ENCODE assay signal across 9 cellular contexts in genomic region chr11:75142714-75143419, GRCh38. TPM values are rescaled to one million over a fixed set of nuclear protein-coding genes. Genes with fewer than 3 reads are reported as not detected.
DNase-seq lines count a peak whose midpoint lies in the region; ATAC-seq and TF ChIP-seq lines count a peak whose summit lies in the region.
"Had no signal": no experiment of that assay in that cellular context is flagged by ENCODE, and none has a peak within 500 bp of the region (broad histone marks: within the 10 kb centered on the region; RNA-seq: fewer than 3 reads in every experiment).

No MANE protein-coding gene starts in this region.

- H3K9me3 ChIP-seq in fibroblast of lung (ENCODE audit: control insufficient read depth, insufficient read depth, low read depth, low read length): no peaks in the 10 kb centered on the region

- no peaks in the 10 kb centered on the region for H3K79me2 ChIP-seq in fibroblast of lung (ENCODE audit: control insufficient read depth, insufficient read depth, low read length)

- peaks cover 10% of the 10 kb centered on the region for H3K4me1 Mint-ChIP-seq in neural crest cell

- H4K20me1 ChIP-seq in fibroblast of lung (ENCODE audit: control insufficient read depth, extremely low read depth, insufficient read depth, low read length): no peaks in the 10 kb centered on the region

- H3K27ac ChIP-seq in fibroblast of lung (ENCODE audit: insufficient read depth, low read length): no peak overlapping the region
- H3K27ac ChIP-seq: 22Rv1 had no signal

- H3K4me3 Mint-ChIP-seq in neural crest cell: no peak overlapping the region

- H3K36me3 Mint-ChIP-seq in neural crest cell (ENCODE audit: low read depth): no peaks in the 10 kb centered on the region

- peak overlapping the region; percentile 72 for H2AFZ ChIP-seq in fibroblast of lung (ENCODE audit: low read length)

- no peak overlapping the region for H3K4me3 ChIP-seq in fibroblast of lung (replicated peaks in 1 of 4; ENCODE audit: control extremely low read depth in 1 of 4, insufficient read depth in 1 of 4, low read depth in 3 of 4, low read length in 4 of 4)

- no peaks in the 10 kb centered on the region for H3K9me3 Mint-ChIP-seq in neural crest cell

- no peak for TF ChIP-seq CTCF in fibroblast of lung (conservative IDR thresholded peaks at IDR 0.05 in 1 of 2, IDR thresholded peaks at IDR 0.05 in 1 of 2; ENCODE audit: low read depth in 1 of 2, low read length in 2 of 2)
- no peak for TF ChIP-seq CTCF in neural crest cell (conservative IDR thresholded peaks at IDR 0.05)

- H3K27ac Mint-ChIP-seq in neural crest cell (ENCODE audit: unreplicated experiment): peak overlapping the region; percentile 55

- peaks cover 6% of the 10 kb centered on the region for H3K4me1 ChIP-seq in fibroblast of lung (ENCODE audit: control insufficient read depth, extremely low read depth, insufficient read depth, low read length)

- peak overlapping the region; percentile 1 for H3K4me2 ChIP-seq in fibroblast of lung (ENCODE audit: extremely low read depth, insufficient read depth, low read length)

- H3K27me3 ChIP-seq in fibroblast of lung (ENCODE audit: control insufficient read depth, insufficient read depth, low read length): peaks cover 4% of the 10 kb centered on the region

- no peaks in the 10 kb centered on the region for H3K36me3 ChIP-seq in fibroblast of lung (ENCODE audit: control insufficient read depth, insufficient read depth, low read length)

- H3K27me3 Mint-ChIP-seq in neural crest cell (ENCODE audit: low read depth): peaks cover 4% of the 10 kb centered on the region

- ATAC-seq in HG03342 (IDR thresholded peaks at IDR 0.05; ENCODE audit: unreplicated experiment): peak; percentile 64

- no peak overlapping the region for H3K9ac ChIP-seq in fibroblast of lung (ENCODE audit: insufficient read depth, low read length)

- peak; percentile 41 for DNase-seq in DMS 273 (lab: John Stamatoyannopoulos, UW; ENCODE audit: unreplicated experiment)
- DNase-seq in DMS 273 treated with DMSO at 0.1 percent for 48 hours (lab: John Stamatoyannopoulos, UW): no peak
- DNase-seq in RKO (ENCODE audit: low spot score): peak; percentile 97
- DNase-seq in activated T-cell treated with anti-CD3 and anti-CD28 coated beads, Interleukin-2, amount 50 U/mL, for 48 hours: peak; percentile 76 to 81
- peak; percentile 89 to 95 for DNase-seq in fibroblast of lung (ENCODE audit: low read depth in 2 of 2)
- no peak for DNase-seq in neural crest cell (ENCODE audit: low read depth, low spot score)
- DNase-seq in stromal cell of bone marrow (ENCODE audit: low read depth): peak; percentile 88

RNA-seq across cellular contexts. Expression of gene SLCO2B1, which starts 8.0 kb away (rescaled TPM):
- total RNA-seq in fibroblast of lung (under 0.01 TPM in 1 of 2 replicates, not detected in the other), neural crest cell (not detected in 2 replicates)
- 0.09 TPM in 1 of 2 replicates, not detected in the other for polyA plus RNA-seq in fibroblast of lung
- 0.22 TPM in 1 of 2 replicates, not detected in the other for polyA plus RNA-seq in fibroblast of lung (2012)
- not detected in 2 replicates for polyA minus RNA-seq in fibroblast of lung (ENCODE audit: low replicate concordance)

RNA-seq across cellular contexts. Expression of gene OR2AT4, which starts 46.2 kb away (rescaled TPM):
- total RNA-seq in fibroblast of lung (not detected in 2 replicates), neural crest cell (not detected in 2 replicates)
- not detected in 2 replicates for polyA plus RNA-seq in fibroblast of lung
- polyA plus RNA-seq in fibroblast of lung (2012): not detected in 2 replicates
- polyA minus RNA-seq in fibroblast of lung (ENCODE audit: low replicate concordance): not detected in 2 replicates

Comparison
In these comparisons a context has a peak if more than half of its experiments do, and no peak if none do; other contexts are left out.
1. DNase-seq: peak in DMS 273 (single experiment), RKO (single experiment), activated T-cell treated with anti-CD3 and anti-CD28 coated beads, Interleukin-2, amount 50 U/mL, for 48 hours (2 of 2), fibroblast of lung (2 of 2) and stromal cell of bone marrow (single experiment); none in DMS 273 treated with DMSO at 0.1 percent for 48 hours (single experiment) and neural crest cell (single experiment).